In genomic region chr15:40477703-40478269, GRCh38 we compare ENCODE assay signal across 1 cellular context.
TF ChIP-seq lines count a peak whose summit lies in the region.

No MANE protein-coding gene starts in this region.

TF ChIP-seq in H1, 55 proteins besides CTCF, POLR2A, EP300 and RAD21 (continued from another document):
- TF ChIP-seq E2F6 (IDR thresholded peaks at IDR 0.05) (no peak), HDAC6 (IDR thresholded peaks at IDR 0.05; ENCODE audit: low read depth, low read length) (no peak), RNF2 (IDR thresholded peaks at IDR 0.05; ENCODE audit: borderline replicate concordance, low read depth, low read length, missing control alignments, poor library complexity, severe bottlenecking) (no peak), NRF1 (IDR thresholded peaks at IDR 0.05; ENCODE audit: low read depth, low read length) (no peak), BRCA1 (IDR thresholded peaks at IDR 0.05; ENCODE audit: low read depth, low read length) (no peak), CHD1 (IDR thresholded peaks at IDR 0.05; ENCODE audit: low read depth, low read length) (no peak)
